9 cellular contexts compared by ENCODE assay signal in genomic region chr2:130609255-130609920, GRCh38. TPM values are rescaled to one million over a fixed set of nuclear protein-coding genes. Genes with fewer than 3 reads are reported as not detected.
"Had no signal": no experiment of that assay in that cellular context is flagged by ENCODE, and none has a peak within 500 bp of the region (broad histone marks: within the 10 kb centered on the region; RNA-seq: fewer than 3 reads in every experiment).

No MANE protein-coding gene starts in this region.

RNA-seq across cellular contexts. Expression of gene POTEJ, which starts 1.9 kb away (rescaled TPM):
- total RNA-seq: LHCN-M2, MCF 10A, NCI-H460, PC-9, Right ventricle myocardium inferior, SK-MEL-5 had no signal

RNA-seq across cellular contexts. Expression of gene CFC1, which starts 10.0 kb away (rescaled TPM):
- total RNA-seq: LHCN-M2, MCF 10A, NCI-H460, OCI-LY7, PC-9, Peyer's patch, Right ventricle myocardium inferior, SJCRH30, SK-MEL-5 had no signal
